Comparison of ENCODE assay signal across 1 cellular context in the genomic region with DNA sequence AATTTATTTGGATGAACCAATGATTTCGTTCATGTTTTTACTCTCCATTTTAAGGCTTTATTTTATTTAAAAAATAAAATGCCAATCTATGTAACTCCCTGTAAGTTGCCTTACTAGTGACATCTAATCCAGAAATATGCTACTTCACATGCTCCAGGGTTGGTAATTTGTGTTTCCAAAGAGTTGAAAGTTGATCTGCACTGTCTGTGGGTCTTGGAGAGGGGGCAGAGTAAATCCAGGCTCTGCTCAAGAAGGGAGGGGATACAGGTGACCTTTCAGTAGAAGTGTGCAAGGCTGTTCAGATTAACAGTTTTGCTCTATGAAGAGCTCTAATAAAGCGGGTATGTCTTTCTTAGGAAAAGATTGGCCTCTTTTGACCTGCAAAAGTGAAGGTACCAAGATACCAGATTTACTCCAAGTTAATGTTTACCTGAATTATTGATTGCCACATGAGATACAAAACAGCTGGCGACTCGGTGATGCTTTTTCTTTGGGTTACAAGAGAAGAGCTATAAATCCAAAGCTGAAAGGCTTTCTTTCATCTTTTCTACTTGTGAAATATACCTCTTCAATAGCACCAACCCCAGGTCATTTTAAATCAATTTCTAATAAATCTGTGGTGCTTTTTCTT.
TF ChIP-seq lines count a peak whose summit lies in the region.

No MANE protein-coding gene starts in this region.

TF ChIP-seq in HepG2, 621 proteins besides CTCF, POLR2A, EP300 and RAD21 (continued from another document and continues in another):
- TF ChIP-seq, protein P1, sequence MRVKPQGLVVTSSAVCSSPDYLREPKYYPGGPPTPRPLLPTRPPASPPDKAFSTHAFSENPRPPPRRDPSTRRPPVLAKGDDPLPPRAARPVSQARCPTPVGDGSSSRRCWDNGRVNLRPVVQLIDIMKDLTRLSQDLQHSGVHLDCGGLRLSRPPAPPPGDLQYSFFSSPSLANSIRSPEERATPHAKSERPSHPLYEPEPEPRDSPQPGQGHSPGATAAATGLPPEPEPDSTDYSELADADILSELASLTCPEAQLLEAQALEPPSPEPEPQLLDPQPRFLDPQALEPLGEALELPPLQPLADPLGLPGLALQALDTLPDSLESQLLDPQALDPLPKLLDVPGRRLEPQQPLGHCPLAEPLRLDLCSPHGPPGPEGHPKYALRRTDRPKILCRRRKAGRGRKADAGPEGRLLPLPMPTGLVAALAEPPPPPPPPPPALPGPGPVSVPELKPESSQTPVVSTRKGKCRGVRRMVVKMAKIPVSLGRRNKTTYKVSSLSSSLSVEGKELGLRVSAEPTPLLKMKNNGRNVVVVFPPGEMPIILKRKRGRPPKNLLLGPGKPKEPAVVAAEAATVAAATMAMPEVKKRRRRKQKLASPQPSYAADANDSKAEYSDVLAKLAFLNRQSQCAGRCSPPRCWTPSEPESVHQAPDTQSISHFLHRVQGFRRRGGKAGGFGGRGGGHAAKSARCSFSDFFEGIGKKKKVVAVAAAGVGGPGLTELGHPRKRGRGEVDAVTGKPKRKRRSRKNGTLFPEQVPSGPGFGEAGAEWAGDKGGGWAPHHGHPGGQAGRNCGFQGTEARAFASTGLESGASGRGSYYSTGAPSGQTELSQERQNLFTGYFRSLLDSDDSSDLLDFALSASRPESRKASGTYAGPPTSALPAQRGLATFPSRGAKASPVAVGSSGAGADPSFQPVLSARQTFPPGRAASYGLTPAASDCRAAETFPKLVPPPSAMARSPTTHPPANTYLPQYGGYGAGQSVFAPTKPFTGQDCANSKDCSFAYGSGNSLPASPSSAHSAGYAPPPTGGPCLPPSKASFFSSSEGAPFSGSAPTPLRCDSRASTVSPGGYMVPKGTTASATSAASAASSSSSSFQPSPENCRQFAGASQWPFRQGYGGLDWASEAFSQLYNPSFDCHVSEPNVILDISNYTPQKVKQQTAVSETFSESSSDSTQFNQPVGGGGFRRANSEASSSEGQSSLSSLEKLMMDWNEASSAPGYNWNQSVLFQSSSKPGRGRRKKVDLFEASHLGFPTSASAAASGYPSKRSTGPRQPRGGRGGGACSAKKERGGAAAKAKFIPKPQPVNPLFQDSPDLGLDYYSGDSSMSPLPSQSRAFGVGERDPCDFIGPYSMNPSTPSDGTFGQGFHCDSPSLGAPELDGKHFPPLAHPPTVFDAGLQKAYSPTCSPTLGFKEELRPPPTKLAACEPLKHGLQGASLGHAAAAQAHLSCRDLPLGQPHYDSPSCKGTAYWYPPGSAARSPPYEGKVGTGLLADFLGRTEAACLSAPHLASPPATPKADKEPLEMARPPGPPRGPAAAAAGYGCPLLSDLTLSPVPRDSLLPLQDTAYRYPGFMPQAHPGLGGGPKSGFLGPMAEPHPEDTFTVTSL (CRISPR knock-in tag; IDR thresholded peaks at IDR 0.05; ENCODE audit: borderline replicate concordance) = no peak
- TF ChIP-seq THAP11 (CRISPR knock-in tag; IDR thresholded peaks at IDR 0.05) (no peak), ZNF776 (CRISPR knock-in tag; IDR thresholded peaks at IDR 0.05) (no peak), ZNF772 (CRISPR knock-in tag; IDR thresholded peaks at IDR 0.05) (no peak), NR2C2 (CRISPR knock-in tag; IDR thresholded peaks at IDR 0.05; ENCODE audit: borderline replicate concordance) (no peak), CREM (IDR thresholded peaks at IDR 0.05) (no peak), CREM (CRISPR knock-in tag; IDR thresholded peaks at IDR 0.05) (no peak), FOXJ3 (CRISPR knock-in tag; IDR thresholded peaks at IDR 0.05; ENCODE audit: borderline replicate concordance) (0 out of 2 replicates have a peak, but pooled peaks have one; percentile 29), ZFP41 (CRISPR knock-in tag; IDR thresholded peaks at IDR 0.05; ENCODE audit: borderline replicate concordance) (no peak), FOXA1 (IDR thresholded peaks at IDR 0.05) (no peak), FOXA1 (CRISPR knock-in tag; IDR thresholded peaks at IDR 0.05) (no peak), NR2F1 (CRISPR knock-in tag; IDR thresholded peaks at IDR 0.05) (0 out of 4 replicates have a peak, but pooled peaks of 1 of the 2 experiments have one; percentile 30), ZNF768 (CRISPR knock-in tag; IDR thresholded peaks at IDR 0.05) (no peak), ZFX (CRISPR knock-in tag; IDR thresholded peaks at IDR 0.05; ENCODE audit: low read depth) (no peak), KAT2B (IDR thresholded peaks at IDR 0.05; ENCODE audit: borderline replicate concordance, low read depth, low read length) (0 out of 2 replicates have a peak, but pooled peaks have one; percentile 12), CENPX (CRISPR knock-in tag; IDR thresholded peaks at IDR 0.05) (no peak), GATAD2A (CRISPR knock-in tag; IDR thresholded peaks at IDR 0.05) (peak; percentile 74), ZNF225 (CRISPR knock-in tag; IDR thresholded peaks at IDR 0.05) (no peak), HMG20A (CRISPR knock-in tag; IDR thresholded peaks at IDR 0.05; ENCODE audit: borderline replicate concordance) (peak; percentile 31; the same call in 1 of the 2 replicates), ZNF558 (CRISPR knock-in tag; IDR thresholded peaks at IDR 0.05; ENCODE audit: borderline replicate concordance) (no peak), ATM (IDR thresholded peaks at IDR 0.05; ENCODE audit: borderline replicate concordance) (no peak), NCOA2 (CRISPR knock-in tag; IDR thresholded peaks at IDR 0.05) (peak; percentile 46; the same call in 1 of the 2 replicates), SIX1 (CRISPR knock-in tag; IDR thresholded peaks at IDR 0.05; ENCODE audit: borderline replicate concordance) (peak; percentile 56; the same call in 1 of the 2 replicates), GZF1 (CRISPR knock-in tag; IDR thresholded peaks at IDR 0.05) (no peak), ZNF101 (CRISPR knock-in tag; IDR thresholded peaks at IDR 0.05; ENCODE audit: borderline replicate concordance, low read depth) (no peak), ONECUT2 (CRISPR knock-in tag; IDR thresholded peaks at IDR 0.05) (peak; percentile 92), ZNF20 (CRISPR knock-in tag; IDR thresholded peaks at IDR 0.05) (no peak), ZNF34 (CRISPR knock-in tag; IDR thresholded peaks at IDR 0.05; ENCODE audit: borderline replicate concordance) (no peak), ADNP (CRISPR knock-in tag; IDR thresholded peaks at IDR 0.05) (no peak), PPARG (CRISPR knock-in tag; conservative IDR thresholded peaks at IDR 0.05) (no peak), ZMYM4 (CRISPR knock-in tag; IDR thresholded peaks at IDR 0.05) (no peak; the same call in 1 of the 2 replicates), ZNF766 (CRISPR knock-in tag; IDR thresholded peaks at IDR 0.05; ENCODE audit: borderline replicate concordance) (no peak), ZBTB7B (CRISPR knock-in tag; IDR thresholded peaks at IDR 0.05) (no peak), ZNF292 (CRISPR knock-in tag; IDR thresholded peaks at IDR 0.05; ENCODE audit: borderline replicate concordance, low read depth) (no peak), SRF (IDR thresholded peaks at IDR 0.05; ENCODE audit: low read depth, low read length) (no peak), ZFP36 (IDR thresholded peaks at IDR 0.05; ENCODE audit: borderline replicate concordance, low read depth, low read length, partially characterized antibody) (no peak)
- TF ChIP-seq, protein P2, sequence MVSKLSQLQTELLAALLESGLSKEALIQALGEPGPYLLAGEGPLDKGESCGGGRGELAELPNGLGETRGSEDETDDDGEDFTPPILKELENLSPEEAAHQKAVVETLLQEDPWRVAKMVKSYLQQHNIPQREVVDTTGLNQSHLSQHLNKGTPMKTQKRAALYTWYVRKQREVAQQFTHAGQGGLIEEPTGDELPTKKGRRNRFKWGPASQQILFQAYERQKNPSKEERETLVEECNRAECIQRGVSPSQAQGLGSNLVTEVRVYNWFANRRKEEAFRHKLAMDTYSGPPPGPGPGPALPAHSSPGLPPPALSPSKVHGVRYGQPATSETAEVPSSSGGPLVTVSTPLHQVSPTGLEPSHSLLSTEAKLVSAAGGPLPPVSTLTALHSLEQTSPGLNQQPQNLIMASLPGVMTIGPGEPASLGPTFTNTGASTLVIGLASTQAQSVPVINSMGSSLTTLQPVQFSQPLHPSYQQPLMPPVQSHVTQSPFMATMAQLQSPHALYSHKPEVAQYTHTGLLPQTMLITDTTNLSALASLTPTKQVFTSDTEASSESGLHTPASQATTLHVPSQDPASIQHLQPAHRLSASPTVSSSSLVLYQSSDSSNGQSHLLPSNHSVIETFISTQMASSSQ (IDR thresholded peaks at IDR 0.05; ENCODE audit: low read depth) = peak; percentile 52; the same call in 1 of the 2 replicates
- TF ChIP-seq, protein P2 (CRISPR knock-in tag; IDR thresholded peaks at IDR 0.05; ENCODE audit: borderline replicate concordance) = no peak; the same call in 1 of the 2 replicates
- TF ChIP-seq, protein P3, sequence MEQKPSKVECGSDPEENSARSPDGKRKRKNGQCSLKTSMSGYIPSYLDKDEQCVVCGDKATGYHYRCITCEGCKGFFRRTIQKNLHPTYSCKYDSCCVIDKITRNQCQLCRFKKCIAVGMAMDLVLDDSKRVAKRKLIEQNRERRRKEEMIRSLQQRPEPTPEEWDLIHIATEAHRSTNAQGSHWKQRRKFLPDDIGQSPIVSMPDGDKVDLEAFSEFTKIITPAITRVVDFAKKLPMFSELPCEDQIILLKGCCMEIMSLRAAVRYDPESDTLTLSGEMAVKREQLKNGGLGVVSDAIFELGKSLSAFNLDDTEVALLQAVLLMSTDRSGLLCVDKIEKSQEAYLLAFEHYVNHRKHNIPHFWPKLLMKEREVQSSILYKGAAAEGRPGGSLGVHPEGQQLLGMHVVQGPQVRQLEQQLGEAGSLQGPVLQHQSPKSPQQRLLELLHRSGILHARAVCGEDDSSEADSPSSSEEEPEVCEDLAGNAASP (CRISPR knock-in tag; IDR thresholded peaks at IDR 0.05; ENCODE audit: borderline replicate concordance) = peak; percentile 87
- TF ChIP-seq, protein P4, sequence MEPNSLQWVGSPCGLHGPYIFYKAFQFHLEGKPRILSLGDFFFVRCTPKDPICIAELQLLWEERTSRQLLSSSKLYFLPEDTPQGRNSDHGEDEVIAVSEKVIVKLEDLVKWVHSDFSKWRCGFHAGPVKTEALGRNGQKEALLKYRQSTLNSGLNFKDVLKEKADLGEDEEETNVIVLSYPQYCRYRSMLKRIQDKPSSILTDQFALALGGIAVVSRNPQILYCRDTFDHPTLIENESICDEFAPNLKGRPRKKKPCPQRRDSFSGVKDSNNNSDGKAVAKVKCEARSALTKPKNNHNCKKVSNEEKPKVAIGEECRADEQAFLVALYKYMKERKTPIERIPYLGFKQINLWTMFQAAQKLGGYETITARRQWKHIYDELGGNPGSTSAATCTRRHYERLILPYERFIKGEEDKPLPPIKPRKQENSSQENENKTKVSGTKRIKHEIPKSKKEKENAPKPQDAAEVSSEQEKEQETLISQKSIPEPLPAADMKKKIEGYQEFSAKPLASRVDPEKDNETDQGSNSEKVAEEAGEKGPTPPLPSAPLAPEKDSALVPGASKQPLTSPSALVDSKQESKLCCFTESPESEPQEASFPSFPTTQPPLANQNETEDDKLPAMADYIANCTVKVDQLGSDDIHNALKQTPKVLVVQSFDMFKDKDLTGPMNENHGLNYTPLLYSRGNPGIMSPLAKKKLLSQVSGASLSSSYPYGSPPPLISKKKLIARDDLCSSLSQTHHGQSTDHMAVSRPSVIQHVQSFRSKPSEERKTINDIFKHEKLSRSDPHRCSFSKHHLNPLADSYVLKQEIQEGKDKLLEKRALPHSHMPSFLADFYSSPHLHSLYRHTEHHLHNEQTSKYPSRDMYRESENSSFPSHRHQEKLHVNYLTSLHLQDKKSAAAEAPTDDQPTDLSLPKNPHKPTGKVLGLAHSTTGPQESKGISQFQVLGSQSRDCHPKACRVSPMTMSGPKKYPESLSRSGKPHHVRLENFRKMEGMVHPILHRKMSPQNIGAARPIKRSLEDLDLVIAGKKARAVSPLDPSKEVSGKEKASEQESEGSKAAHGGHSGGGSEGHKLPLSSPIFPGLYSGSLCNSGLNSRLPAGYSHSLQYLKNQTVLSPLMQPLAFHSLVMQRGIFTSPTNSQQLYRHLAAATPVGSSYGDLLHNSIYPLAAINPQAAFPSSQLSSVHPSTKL (CRISPR knock-in tag; IDR thresholded peaks at IDR 0.05) = peak; percentile 41; the same call in 1 of the 2 replicates
- TF ChIP-seq, protein P5, sequence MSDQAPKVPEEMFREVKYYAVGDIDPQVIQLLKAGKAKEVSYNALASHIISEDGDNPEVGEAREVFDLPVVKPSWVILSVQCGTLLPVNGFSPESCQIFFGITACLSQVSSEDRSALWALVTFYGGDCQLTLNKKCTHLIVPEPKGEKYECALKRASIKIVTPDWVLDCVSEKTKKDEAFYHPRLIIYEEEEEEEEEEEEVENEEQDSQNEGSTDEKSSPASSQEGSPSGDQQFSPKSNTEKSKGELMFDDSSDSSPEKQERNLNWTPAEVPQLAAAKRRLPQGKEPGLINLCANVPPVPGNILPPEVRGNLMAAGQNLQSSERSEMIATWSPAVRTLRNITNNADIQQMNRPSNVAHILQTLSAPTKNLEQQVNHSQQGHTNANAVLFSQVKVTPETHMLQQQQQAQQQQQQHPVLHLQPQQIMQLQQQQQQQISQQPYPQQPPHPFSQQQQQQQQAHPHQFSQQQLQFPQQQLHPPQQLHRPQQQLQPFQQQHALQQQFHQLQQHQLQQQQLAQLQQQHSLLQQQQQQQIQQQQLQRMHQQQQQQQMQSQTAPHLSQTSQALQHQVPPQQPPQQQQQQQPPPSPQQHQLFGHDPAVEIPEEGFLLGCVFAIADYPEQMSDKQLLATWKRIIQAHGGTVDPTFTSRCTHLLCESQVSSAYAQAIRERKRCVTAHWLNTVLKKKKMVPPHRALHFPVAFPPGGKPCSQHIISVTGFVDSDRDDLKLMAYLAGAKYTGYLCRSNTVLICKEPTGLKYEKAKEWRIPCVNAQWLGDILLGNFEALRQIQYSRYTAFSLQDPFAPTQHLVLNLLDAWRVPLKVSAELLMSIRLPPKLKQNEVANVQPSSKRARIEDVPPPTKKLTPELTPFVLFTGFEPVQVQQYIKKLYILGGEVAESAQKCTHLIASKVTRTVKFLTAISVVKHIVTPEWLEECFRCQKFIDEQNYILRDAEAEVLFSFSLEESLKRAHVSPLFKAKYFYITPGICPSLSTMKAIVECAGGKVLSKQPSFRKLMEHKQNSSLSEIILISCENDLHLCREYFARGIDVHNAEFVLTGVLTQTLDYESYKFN (CRISPR knock-in tag; conservative IDR thresholded peaks at IDR 0.05) = 0 out of 2 replicates have a peak, but pooled peaks have one; percentile 22
